ENCODE assay signal across 8 cellular contexts in genomic region chr4:143186634-143187033, GRCh38. TPM values are rescaled to one million over a fixed set of nuclear protein-coding genes. Genes with fewer than 3 reads are reported as not detected.
DNase-seq lines count a peak whose midpoint lies in the region; ATAC-seq and TF ChIP-seq lines count a peak whose summit lies in the region.

No MANE protein-coding gene starts in this region.

- no peaks in the 10 kb centered on the region for H3K27me3 ChIP-seq in BE2C

- H3K4me3 Mint-ChIP-seq in chondrocyte (ENCODE audit: unreplicated experiment) (peak overlapping the region; percentile 90), naive B cell (peak overlapping the region; percentile 83 to 99 (median 93))

- peaks cover 67% of the 10 kb centered on the region for H3K4me1 Mint-ChIP-seq in chondrocyte (ENCODE audit: low read depth)
- peaks cover 48 to 71% (median 68%) of the 10 kb centered on the region in 3 donors for H3K4me1 Mint-ChIP-seq in naive B cell

- H3K27ac Mint-ChIP-seq in chondrocyte (ENCODE audit: unreplicated experiment) (peak overlapping the region; percentile 97), naive B cell (peak overlapping the region; percentile 6 to 97 (median 87))

- peaks cover 25% of the 10 kb centered on the region for H3K36me3 ChIP-seq in BE2C

- no peaks in the 10 kb centered on the region; the same call in 1 of the 2 replicates for H3K4me1 ChIP-seq in BE2C

- no peak for ATAC-seq in naive B cell (ENCODE audit: low read depth in 2 of 2)

- TF ChIP-seq CTCF in BE2C (IDR thresholded peaks at IDR 0.05; ENCODE audit: low read depth, low read length) = no peak
- no peak for TF ChIP-seq CTCF in LNCaP clone FGC (IDR thresholded peaks at IDR 0.05; ENCODE audit: control insufficient read depth, extremely low read depth, insufficient read depth)
- no peak for TF ChIP-seq CTCF in chondrocyte (IDR thresholded peaks at IDR 0.05)

- DNase-seq in BE2C = no peak
- DNase-seq in LNCaP clone FGC (ENCODE audit: low read depth) = no peak
- no peak for DNase-seq in chondrocyte (ENCODE audit: low spot score)
- no peak for DNase-seq in naive B cell
- no peak for DNase-seq in AML-193 (lab: John Stamatoyannopoulos, UW)
- DNase-seq in NCI-H2171 treated with DMSO at 0.1 percent for 48 hours (lab: John Stamatoyannopoulos, UW) = no peak
- DNase-seq in putamen (ENCODE audit: low spot score) = no peak
- no peak for DNase-seq in NCI-H748 treated with DMSO at 0.1 percent for 48 hours (lab: John Stamatoyannopoulos, UW)

- no peaks in the 10 kb centered on the region for H3K9me3 Mint-ChIP-seq in chondrocyte (ENCODE audit: low read depth)
- no peaks in the 10 kb centered on the region for H3K9me3 Mint-ChIP-seq in naive B cell

- H3K27me3 Mint-ChIP-seq in chondrocyte (ENCODE audit: low read depth) (no peaks in the 10 kb centered on the region), naive B cell (no peaks in the 10 kb centered on the region)

- no peaks in the 10 kb centered on the region for H3K9me3 ChIP-seq in BE2C

- H3K4me3 ChIP-seq in BE2C (ENCODE audit: low read depth, low read length) (peak overlapping the region; percentile 77), LNCaP clone FGC (ENCODE audit: low read depth, low read length) (peak overlapping the region; percentile 78)

- H3K36me3 Mint-ChIP-seq in chondrocyte (ENCODE audit: low read depth) (peaks cover 12% of the 10 kb centered on the region), naive B cell (peaks cover 0 to 6% of the 10 kb centered on the region in 2 donors)

RNA-seq across cellular contexts. Expression of gene USP38, which starts 1.9 kb away (rescaled TPM):
- 16.2 TPM for polyA plus RNA-seq in BE2C (2012; ENCODE audit: insufficient read depth, insufficient read length, low read depth)
- 17.8 to 21.2 TPM (median 18.9 TPM) in 3 replicates for total RNA-seq in chondrocyte
- polyA plus RNA-seq in naive B cell (ENCODE audit: low read depth in 6 of 6) = 10 to 100 TPM; 18.3 to 28.3 (median 22.1) TPM
